In genomic region chr3:171790898-171791694, GRCh38 we compare ENCODE assay signal across 15 cellular contexts. TPM values are rescaled to one million over a fixed set of nuclear protein-coding genes. Genes with fewer than 3 reads are reported as not detected.
A peak's percentile ranks its signal among the peaks of the same experiment; 100 is the strongest.
DNase-seq lines count a peak whose midpoint lies in the region; ATAC-seq, FAIRE-seq and TF ChIP-seq lines count a peak whose summit lies in the region.
"Had no signal": no experiment of that assay in that cellular context is flagged by ENCODE, and none has a peak within 500 bp of the region (broad histone marks: within the 10 kb centered on the region; RNA-seq: fewer than 3 reads in every experiment).

No MANE protein-coding gene starts in this region.

- TF ChIP-seq CTCF in brain microvascular endothelial cell (IDR thresholded peaks at IDR 0.05; ENCODE audit: low read depth, low read length, missing control alignments) (no peak), keratinocyte (optimal IDR thresholded peaks at IDR 0.05 in 1 of 3, IDR thresholded peaks at IDR 0.05 in 1 of 3, conservative IDR thresholded peaks at IDR 0.05 in 1 of 3; ENCODE audit: extremely low read depth in 1 of 3, insufficient read depth in 2 of 3, low read length in 3 of 3) (no peak)

- in situ Hi-C loops in brain microvascular endothelial cell (cut with HindIII; ENCODE audit: low pct_ligation_motif_present, low sequenced_read_pairs) = no loop called here

- peak overlapping the region; percentile 74 for H3K4me2 ChIP-seq in keratinocyte (ENCODE audit: control insufficient read depth, extremely low read depth, insufficient read depth, low read depth, low read length)
- H3K4me2 ChIP-seq: neural progenitor cell had no signal

- H3K27me3 ChIP-seq in brain microvascular endothelial cell (replicated peaks) = no peaks in the 10 kb centered on the region
- no peaks in the 10 kb centered on the region for H3K27me3 ChIP-seq in keratinocyte (ENCODE audit: control insufficient read depth, extremely low read depth, insufficient read depth, low read length)
- H3K27me3 ChIP-seq: neural progenitor cell had no signal

- ATAC-seq in HG02763 (IDR thresholded peaks at IDR 0.05; ENCODE audit: unreplicated experiment) = no peak
- ATAC-seq: activated T-helper 17 cell treated with anti-CD3 and anti-CD28 coated beads, Interleukin-2, amount 50 U/mL, for 72 hours; stimulated activated naive CD8-positive, alpha-beta T cell treated with anti-CD3 and anti-CD28 coated beads, Interleukin-15, Interleukin-2, amounts not matched to agents 100 U/mL and 50 U/mL, for 24 hours had no signal

- H3K4me1 ChIP-seq in keratinocyte (ENCODE audit: control insufficient read depth, extremely low read depth, insufficient read depth, low read length) = peaks cover 51% of the 10 kb centered on the region

- H3K9me3 ChIP-seq in keratinocyte (ENCODE audit: control insufficient read depth, low read depth, low read length) = no peaks in the 10 kb centered on the region

- H3K79me2 ChIP-seq in keratinocyte (ENCODE audit: control insufficient read depth, insufficient read depth, low read length) = no peaks in the 10 kb centered on the region

- no peaks in the 10 kb centered on the region for H4K20me1 ChIP-seq in keratinocyte (ENCODE audit: control insufficient read depth, extremely low read depth, insufficient read depth, low read length)

- H3K4me3 ChIP-seq in brain microvascular endothelial cell (ENCODE audit: low read depth, low read length) (no peak overlapping the region), keratinocyte (ENCODE audit: control insufficient read depth in 2 of 3, extremely low read depth in 1 of 3, insufficient read depth in 2 of 3, low read depth in 1 of 3, low read length in 3 of 3) (peak overlapping the region in 1 of 3 experiments; percentile 29)
- H3K4me3 ChIP-seq: neural progenitor cell had no signal

- DNase-seq in HT1080 (ENCODE audit: low read depth) (peak; percentile 56), brain microvascular endothelial cell (no peak), keratinocyte (ENCODE audit: low read depth, low spot score) (no peak), kidney glomerular epithelial cell (lab: John Stamatoyannopoulos, UW) (no peak), HPDE6-E6E7 (ENCODE audit: extremely low spot score) (no peak)
- DNase-seq: activated CD4-positive, CD25-positive, alpha-beta regulatory T cell; DMS79 treated with DMSO at 0.1 percent for 48 hours; NCI-H2171 treated with DMSO at 0.1 percent for 48 hours; SHP77; stimulated activated naive CD8-positive, alpha-beta T cell treated with anti-CD3 and anti-CD28 coated beads, Interleukin-15, Interleukin-2, amounts not matched to agents 100 U/mL and 50 U/mL, for 24 hours had no signal

- H3K27ac ChIP-seq in brain microvascular endothelial cell (peak overlapping the region; percentile 84), keratinocyte (ENCODE audit: control insufficient read depth, insufficient read depth, low read length) (peak overlapping the region; percentile 84), temporal lobe (ENCODE audit: low read depth, low read length) (peak overlapping the region; percentile 85)
- H3K27ac ChIP-seq: neural progenitor cell had no signal

- H3K9ac ChIP-seq in keratinocyte (ENCODE audit: control insufficient read depth, extremely low read depth, insufficient read depth, low read length) = peak overlapping the region; percentile 77
- H3K9ac ChIP-seq: neural progenitor cell had no signal

- dilution Hi-C loops in keratinocyte (cut with MboI; ENCODE audit: extremely low pct_ligation_motif_present, low sequenced_read_pairs) = no loop called here

- H2AFZ ChIP-seq in keratinocyte (ENCODE audit: control insufficient read depth, low read length) = peak overlapping the region; percentile 75
- H2AFZ ChIP-seq: neural progenitor cell had no signal

- FAIRE-seq in keratinocyte (lab: Jason Lieb, UNC) = no peak
- FAIRE-seq: colon had no signal

- no peaks in the 10 kb centered on the region for H3K9me1 ChIP-seq in keratinocyte (ENCODE audit: control insufficient read depth, extremely low read depth, insufficient read depth, low read length)

- H3K36me3 ChIP-seq in brain microvascular endothelial cell (replicated peaks) = no peaks in the 10 kb centered on the region
- no peaks in the 10 kb centered on the region for H3K36me3 ChIP-seq in keratinocyte (ENCODE audit: control insufficient read depth in 2 of 2, extremely low read depth in 1 of 2, insufficient read depth in 2 of 2, low read length in 2 of 2)
- H3K36me3 ChIP-seq: neural progenitor cell had no signal

RNA-seq across cellular contexts. Expression of gene PLD1, which starts 19.2 kb away (rescaled TPM):
- 6.2 and 7.5 TPM in 2 replicates for total RNA-seq in HT1080 (2014; rRNA removed; shearing (Covaris generic))
- 8.2 and 11.2 TPM in 2 replicates for polyA plus RNA-seq in HT1080 (2015; cell fraction: cytosol; rRNA removed)
- 28.6 and 31.8 TPM in 2 replicates for polyA plus RNA-seq in HT1080 (2015; cell fraction: nucleus; rRNA removed)
- polyA plus RNA-seq in keratinocyte = 8.1 to 18.1 TPM (median 14.7 TPM) in 3 replicates
- 8.5 TPM for polyA plus RNA-seq in keratinocyte (2011; ENCODE audit: low read depth)
- 5.1 and 9.8 TPM in 2 replicates for polyA plus RNA-seq in keratinocyte (2011; cell fraction: cytosol; rRNA removed)
- 27.1 and 28.4 TPM in 2 replicates for polyA plus RNA-seq in keratinocyte (2011; cell fraction: nucleus; rRNA removed)
- polyA plus RNA-seq in keratinocyte (2012; ENCODE audit: low replicate concordance) = 6.1 and 9.3 TPM in 2 replicates
- polyA minus RNA-seq in keratinocyte = 3.9 to 67.5 TPM (median 38.3 TPM) in 3 replicates
- 5.9 TPM for polyA minus RNA-seq in keratinocyte (2011; cell fraction: cytosol; rRNA and poly(A)+ RNA removed)
- 51.8 and 109 TPM in 2 replicates for polyA minus RNA-seq in keratinocyte (2011; cell fraction: nucleus; rRNA and poly(A)+ RNA removed)
- 3.9 TPM for total RNA-seq in temporal lobe

RNA-seq across cellular contexts. Expression of gene TMEM212, which starts 52.1 kb away (rescaled TPM):
- not detected in 2 replicates for total RNA-seq in HT1080 (2014; rRNA removed; shearing (Covaris generic))
- not detected in 2 replicates for polyA plus RNA-seq in HT1080 (2015; cell fraction: cytosol; rRNA removed)
- polyA plus RNA-seq in HT1080 (2015; cell fraction: nucleus; rRNA removed) = not detected in 2 replicates
- polyA plus RNA-seq in keratinocyte = 0.12 TPM in 1 of 3 replicates, not detected in the others
- not detected for polyA plus RNA-seq in keratinocyte (2011; ENCODE audit: low read depth)
- not detected in 2 replicates for polyA plus RNA-seq in keratinocyte (2011; cell fraction: cytosol; rRNA removed)
- not detected in 2 replicates for polyA plus RNA-seq in keratinocyte (2011; cell fraction: nucleus; rRNA removed)
- not detected in 2 replicates for polyA plus RNA-seq in keratinocyte (2012; ENCODE audit: low replicate concordance)
- polyA minus RNA-seq in keratinocyte = not detected in 3 replicates
- not detected for polyA minus RNA-seq in keratinocyte (2011; cell fraction: cytosol; rRNA and poly(A)+ RNA removed)
- not detected in 2 replicates for polyA minus RNA-seq in keratinocyte (2011; cell fraction: nucleus; rRNA and poly(A)+ RNA removed)
- total RNA-seq in temporal lobe = not detected
- total RNA-seq: activated T-helper 17 cell treated with anti-CD3 and anti-CD28 coated beads, Interleukin-2, amount 50 U/mL, for 72 hours had no signal
